ENCODE assay signal across 1 cellular context in genomic region chr19:49149652-49150105, GRCh38.
TF ChIP-seq lines count a peak whose summit lies in the region.

No MANE protein-coding gene starts in this region.

TF ChIP-seq in GM23338, 12 proteins besides CTCF, POLR2A, EP300 and RAD21:
- TF ChIP-seq, protein P1, sequence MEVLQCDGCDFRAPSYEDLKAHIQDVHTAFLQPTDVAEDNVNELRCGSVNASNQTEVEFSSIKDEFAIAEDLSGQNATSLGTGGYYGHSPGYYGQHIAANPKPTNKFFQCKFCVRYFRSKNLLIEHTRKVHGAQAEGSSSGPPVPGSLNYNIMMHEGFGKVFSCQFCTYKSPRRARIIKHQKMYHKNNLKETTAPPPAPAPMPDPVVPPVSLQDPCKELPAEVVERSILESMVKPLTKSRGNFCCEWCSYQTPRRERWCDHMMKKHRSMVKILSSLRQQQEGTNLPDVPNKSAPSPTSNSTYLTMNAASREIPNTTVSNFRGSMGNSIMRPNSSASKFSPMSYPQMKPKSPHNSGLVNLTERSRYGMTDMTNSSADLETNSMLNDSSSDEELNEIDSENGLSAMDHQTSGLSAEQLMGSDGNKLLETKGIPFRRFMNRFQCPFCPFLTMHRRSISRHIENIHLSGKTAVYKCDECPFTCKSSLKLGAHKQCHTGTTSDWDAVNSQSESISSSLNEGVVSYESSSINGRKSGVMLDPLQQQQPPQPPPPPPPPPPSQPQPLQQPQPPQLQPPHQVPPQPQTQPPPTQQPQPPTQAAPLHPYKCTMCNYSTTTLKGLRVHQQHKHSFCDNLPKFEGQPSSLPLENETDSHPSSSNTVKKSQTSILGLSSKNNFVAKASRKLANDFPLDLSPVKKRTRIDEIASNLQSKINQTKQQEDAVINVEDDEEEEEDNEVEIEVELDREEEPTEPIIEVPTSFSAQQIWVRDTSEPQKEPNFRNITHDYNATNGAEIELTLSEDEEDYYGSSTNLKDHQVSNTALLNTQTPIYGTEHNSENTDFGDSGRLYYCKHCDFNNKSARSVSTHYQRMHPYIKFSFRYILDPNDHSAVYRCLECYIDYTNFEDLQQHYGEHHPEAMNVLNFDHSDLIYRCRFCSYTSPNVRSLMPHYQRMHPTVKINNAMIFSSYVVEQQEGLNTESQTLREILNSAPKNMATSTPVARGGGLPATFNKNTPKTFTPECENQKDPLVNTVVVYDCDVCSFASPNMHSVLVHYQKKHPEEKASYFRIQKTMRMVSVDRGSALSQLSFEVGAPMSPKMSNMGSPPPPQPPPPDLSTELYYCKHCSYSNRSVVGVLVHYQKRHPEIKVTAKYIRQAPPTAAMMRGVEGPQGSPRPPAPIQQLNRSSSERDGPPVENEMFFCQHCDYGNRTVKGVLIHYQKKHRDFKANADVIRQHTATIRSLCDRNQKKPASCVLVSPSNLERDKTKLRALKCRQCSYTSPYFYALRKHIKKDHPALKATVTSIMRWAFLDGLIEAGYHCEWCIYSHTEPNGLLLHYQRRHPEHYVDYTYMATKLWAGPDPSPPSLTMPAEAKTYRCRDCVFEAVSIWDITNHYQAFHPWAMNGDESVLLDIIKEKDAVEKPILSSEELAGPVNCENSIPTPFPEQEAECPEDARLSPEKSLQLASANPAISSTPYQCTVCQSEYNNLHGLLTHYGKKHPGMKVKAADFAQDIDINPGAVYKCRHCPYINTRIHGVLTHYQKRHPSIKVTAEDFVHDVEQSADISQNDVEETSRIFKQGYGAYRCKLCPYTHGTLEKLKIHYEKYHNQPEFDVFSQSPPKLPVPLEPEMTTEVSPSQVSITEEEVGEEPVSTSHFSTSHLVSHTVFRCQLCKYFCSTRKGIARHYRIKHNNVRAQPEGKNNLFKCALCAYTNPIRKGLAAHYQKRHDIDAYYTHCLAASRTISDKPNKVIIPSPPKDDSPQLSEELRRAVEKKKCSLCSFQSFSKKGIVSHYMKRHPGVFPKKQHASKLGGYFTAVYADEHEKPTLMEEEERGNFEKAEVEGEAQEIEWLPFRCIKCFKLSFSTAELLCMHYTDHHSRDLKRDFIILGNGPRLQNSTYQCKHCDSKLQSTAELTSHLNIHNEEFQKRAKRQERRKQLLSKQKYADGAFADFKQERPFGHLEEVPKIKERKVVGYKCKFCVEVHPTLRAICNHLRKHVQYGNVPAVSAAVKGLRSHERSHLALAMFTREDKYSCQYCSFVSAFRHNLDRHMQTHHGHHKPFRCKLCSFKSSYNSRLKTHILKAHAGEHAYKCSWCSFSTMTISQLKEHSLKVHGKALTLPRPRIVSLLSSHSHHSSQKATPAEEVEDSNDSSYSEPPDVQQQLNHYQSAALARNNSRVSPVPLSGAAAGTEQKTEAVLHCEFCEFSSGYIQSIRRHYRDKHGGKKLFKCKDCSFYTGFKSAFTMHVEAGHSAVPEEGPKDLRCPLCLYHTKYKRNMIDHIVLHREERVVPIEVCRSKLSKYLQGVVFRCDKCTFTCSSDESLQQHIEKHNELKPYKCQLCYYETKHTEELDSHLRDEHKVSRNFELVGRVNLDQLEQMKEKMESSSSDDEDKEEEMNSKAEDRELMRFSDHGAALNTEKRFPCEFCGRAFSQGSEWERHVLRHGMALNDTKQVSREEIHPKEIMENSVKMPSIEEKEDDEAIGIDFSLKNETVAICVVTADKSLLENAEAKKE (CRISPR knock-in tag; IDR thresholded peaks at IDR 0.05) = no peak
- no peak for TF ChIP-seq EZH2phosphoT487 (IDR thresholded peaks at IDR 0.05; ENCODE audit: unreplicated experiment)
- no peak for TF ChIP-seq NANOG (IDR thresholded peaks at IDR 0.05; ENCODE audit: borderline replicate concordance)
- TF ChIP-seq JUNB (IDR thresholded peaks at IDR 0.05; ENCODE audit: unreplicated experiment) = no peak
- 0 out of 2 replicates have a peak, but pooled peaks have one; percentile 11 for TF ChIP-seq CREB1 (CRISPR knock-in tag; IDR thresholded peaks at IDR 0.05; ENCODE audit: low read depth)
- TF ChIP-seq ZNF331 (CRISPR knock-in tag; IDR thresholded peaks at IDR 0.05; ENCODE audit: low read depth) = no peak
- TF ChIP-seq REST (IDR thresholded peaks at IDR 0.05; ENCODE audit: unreplicated experiment) = no peak
- no peak for TF ChIP-seq ETS1 (IDR thresholded peaks at IDR 0.05)
- TF ChIP-seq EZH2 (IDR thresholded peaks at IDR 0.05; ENCODE audit: low read depth, unreplicated experiment) = no peak
- peak; percentile 37; the same call in 1 of the 2 replicates for TF ChIP-seq POLR2AphosphoS5 (IDR thresholded peaks at IDR 0.05; ENCODE audit: low read depth)
- TF ChIP-seq STAT1 (IDR thresholded peaks at IDR 0.05; ENCODE audit: unreplicated experiment) = no peak
TF ChIP-seq in GM23338: peak in this region for 2.
